ENCODE assay signal across 14 cellular contexts in the genomic region with DNA sequence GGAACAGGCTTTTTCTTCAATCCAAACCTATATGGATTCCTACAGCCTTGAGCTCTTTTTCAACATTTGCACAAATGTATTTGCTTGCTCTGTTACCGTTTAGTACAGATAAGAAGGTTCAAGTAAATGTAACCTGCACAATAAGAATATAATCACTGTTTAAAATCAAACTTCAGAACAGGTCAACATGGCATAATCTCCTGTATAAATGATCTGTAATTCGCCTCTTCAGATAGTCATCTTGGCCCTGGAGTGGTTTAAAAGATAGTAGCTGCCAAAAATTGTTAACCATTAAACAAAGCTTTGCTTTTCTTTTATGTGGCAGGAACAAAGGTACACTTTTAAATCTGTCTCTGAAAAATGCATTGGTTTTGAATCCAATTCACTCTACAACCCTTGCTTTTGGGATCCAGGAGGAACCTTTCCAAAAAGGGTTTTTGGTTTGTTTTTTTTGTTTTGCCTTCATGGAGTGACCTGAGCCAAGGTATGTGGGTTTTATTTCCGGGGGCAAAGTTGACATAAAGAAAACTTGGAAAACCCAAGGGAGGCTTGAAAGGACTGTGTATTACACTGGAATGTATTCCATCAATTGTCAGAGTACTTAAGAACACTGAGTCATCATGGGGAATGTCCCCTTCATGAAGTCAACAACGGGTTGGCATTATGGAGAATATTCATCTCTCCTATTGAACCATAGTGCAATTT.
DNase-seq lines count a peak whose midpoint lies in the region; FAIRE-seq and TF ChIP-seq lines count a peak whose summit lies in the region.
"Had no signal": no experiment of that assay in that cellular context is flagged by ENCODE, and none has a peak within 500 bp of the region (broad histone marks: within the 10 kb centered on the region; RNA-seq: fewer than 3 reads in every experiment).

No MANE protein-coding gene starts in this region.

- no peaks in the 10 kb centered on the region for H3K4me1 ChIP-seq in breast epithelium
- peaks cover 15% of the 10 kb centered on the region for H3K4me1 ChIP-seq in astrocyte (ENCODE audit: insufficient read depth, low read length)
- H3K4me1 ChIP-seq in kidney (ENCODE audit: control insufficient read depth in 1 of 2, insufficient read depth in 1 of 2, low read depth in 1 of 2, low read length in 2 of 2): no peaks in the 10 kb centered on the region
- no peaks in the 10 kb centered on the region for H3K4me1 ChIP-seq in CD8-positive, alpha-beta memory T cell (ENCODE audit: insufficient read depth, low read length)

- FAIRE-seq in astrocyte (lab: Jason Lieb, UNC): peak; percentile 98
- FAIRE-seq in kidney (lab: Jason Lieb, UNC): peak; percentile 87
- FAIRE-seq: frontal cortex had no signal

- BruUV-seq in MCF 10A (replicated peaks; lab: Mats Ljungman, UMichigan): no TSS peak

- H3K9ac ChIP-seq in astrocyte (ENCODE audit: low read length) (no peak overlapping the region), kidney (ENCODE audit: low read length in 2 of 2) (no peak overlapping the region)

- POLR2A ChIA-PET in MCF 10A (lab: Yijun Ruan, JAX): interaction anchor here (0.7 kb wide), 1 partner anchor 71 kb away, joined by 3 read pairs; no protein-coding TSS in a partner anchor
- POLR2A ChIA-PET in CD8-positive, alpha-beta memory T cell (lab: Charles Lee): no interaction called here

- H3K27me3 Mint-ChIP-seq in MCF 10A (ENCODE audit: insufficient read depth, unreplicated experiment): peaks cover 31% of the 10 kb centered on the region
- no peaks in the 10 kb centered on the region for H3K27me3 Mint-ChIP-seq in astrocyte (ENCODE audit: low read depth, unreplicated experiment)
- peaks cover 0 to 1% of the 10 kb centered on the region in 2 donors for H3K27me3 Mint-ChIP-seq in CD8-positive, alpha-beta memory T cell

- peak; percentile 37 for DNase-seq in MCF 10A (ENCODE audit: unreplicated experiment)
- DNase-seq in breast epithelium (ENCODE audit: low spot score in 2 of 2): no peak
- DNase-seq in astrocyte (ENCODE audit: low read depth): peak; percentile 72
- DNase-seq in kidney: no peak
- DNase-seq in CD8-positive, alpha-beta memory T cell: no peak
- DNase-seq in NCI-H748 (lab: John Stamatoyannopoulos, UW; ENCODE audit: unreplicated experiment): no peak
- DNase-seq in NCI-H1436 treated with DMSO at 0.1 percent for 48 hours (lab: John Stamatoyannopoulos, UW): no peak
- DNase-seq in ecto neural progenitor cell (ENCODE audit: low spot score): no peak
- DNase-seq: caudate nucleus; NCI-H2081 treated with DMSO at 0.1 percent for 48 hours; ovary; RPMI8226; stimulated activated CD4-positive, alpha-beta T cell treated with anti-CD3 and anti-CD28 coated beads, Interleukin-4, amount 100 ng/mL, for 24 hours had no signal

- H3K27ac Mint-ChIP-seq in MCF 10A (ENCODE audit: low read depth, unreplicated experiment) (peak overlapping the region; percentile 77), astrocyte (ENCODE audit: unreplicated experiment) (peak overlapping the region; percentile 20)
- H3K27ac Mint-ChIP-seq in CD8-positive, alpha-beta memory T cell: no peak overlapping the region

- no peak overlapping the region for H3K27ac ChIP-seq in breast epithelium
- H3K27ac ChIP-seq in astrocyte (ENCODE audit: low read depth, low read length): peak overlapping the region; percentile 25
- peak overlapping the region in 1 of 2 donors; percentile 17 for H3K27ac ChIP-seq in kidney (ENCODE audit: low read depth in 2 of 2, low read length in 2 of 2)
- no peak overlapping the region for H3K27ac ChIP-seq in CD8-positive, alpha-beta memory T cell (ENCODE audit: low read depth, low read length)
- H3K27ac ChIP-seq: ovary had no signal

- TF ChIP-seq CTCF in MCF 10A (IDR thresholded peaks at IDR 0.05; ENCODE audit: unreplicated experiment) (no peak), breast epithelium (IDR thresholded peaks at IDR 0.05) (no peak), astrocyte (IDR thresholded peaks at IDR 0.05; ENCODE audit: insufficient read depth, low read depth, low read length) (no peak), kidney (IDR thresholded peaks at IDR 0.05; ENCODE audit: borderline replicate concordance, extremely low read depth, insufficient read depth) (no peak)

- H3K9me3 ChIP-seq in breast epithelium (peaks cover 0 to 8% of the 10 kb centered on the region in 2 donors), astrocyte (ENCODE audit: insufficient read depth, low read depth, low read length) (no peaks in the 10 kb centered on the region), kidney (ENCODE audit: control insufficient read depth in 1 of 2, low read length in 2 of 2) (no peaks in the 10 kb centered on the region)
- H3K9me3 ChIP-seq in CD8-positive, alpha-beta memory T cell (ENCODE audit: low read length): no peaks in the 10 kb centered on the region
- H3K9me3 ChIP-seq: ovary had no signal

- H3K27me3 ChIP-seq in breast epithelium: peaks cover 0 to 13% of the 10 kb centered on the region in 2 donors
- no peaks in the 10 kb centered on the region for H3K27me3 ChIP-seq in astrocyte (ENCODE audit: insufficient read depth, low read length)
- no peaks in the 10 kb centered on the region for H3K27me3 ChIP-seq in CD8-positive, alpha-beta memory T cell (ENCODE audit: insufficient read depth, low read length, poor library complexity, severe bottlenecking)
- H3K27me3 ChIP-seq: ovary had no signal

- H3K4me1 Mint-ChIP-seq in MCF 10A (ENCODE audit: insufficient read depth, unreplicated experiment) (peaks cover 10% of the 10 kb centered on the region), astrocyte (ENCODE audit: low read depth, unreplicated experiment) (peaks cover 14% of the 10 kb centered on the region)
- H3K4me1 Mint-ChIP-seq in CD8-positive, alpha-beta memory T cell: no peaks in the 10 kb centered on the region

- intact Hi-C loops in MCF 10A (cut with micrococcal nuclease): no loop called here
- intact Hi-C loops in breast epithelium (cut with DNase I; ENCODE audit: low total_unique reads): no loop called here
- intact Hi-C loops in kidney (cut with DNase I): no loop called here

- no peaks in the 10 kb centered on the region for H4K20me1 ChIP-seq in astrocyte (ENCODE audit: insufficient read depth, low read length)

- no peak for TF ChIP-seq POLR2A in breast epithelium (IDR thresholded peaks at IDR 0.05)

- H3K4me3 Mint-ChIP-seq in MCF 10A (ENCODE audit: unreplicated experiment) (no peak overlapping the region), astrocyte (ENCODE audit: unreplicated experiment) (no peak overlapping the region)
- no peak overlapping the region for H3K4me3 Mint-ChIP-seq in CD8-positive, alpha-beta memory T cell

- H3K79me2 ChIP-seq in astrocyte (ENCODE audit: insufficient read depth, low read length): no peaks in the 10 kb centered on the region

- H3K36me3 ChIP-seq in breast epithelium (no peaks in the 10 kb centered on the region), astrocyte (ENCODE audit: insufficient read depth, low read length) (no peaks in the 10 kb centered on the region), kidney (ENCODE audit: control insufficient read depth in 1 of 2, insufficient read depth in 2 of 2, low read length in 2 of 2) (no peaks in the 10 kb centered on the region)
- no peaks in the 10 kb centered on the region for H3K36me3 ChIP-seq in CD8-positive, alpha-beta memory T cell (ENCODE audit: insufficient read depth, low read length)
- H3K36me3 ChIP-seq: ovary had no signal

- H2AFZ ChIP-seq in astrocyte (ENCODE audit: low read depth, low read length): peak overlapping the region; percentile 26

- H3K4me3 ChIP-seq in breast epithelium (no peak overlapping the region), astrocyte (ENCODE audit: insufficient read depth, low read depth, low read length) (peak overlapping the region; percentile 17), kidney (ENCODE audit: low read length in 2 of 2) (peak overlapping the region in 1 of 2 donors; percentile 30)
- no peak overlapping the region for H3K4me3 ChIP-seq in CD8-positive, alpha-beta memory T cell (ENCODE audit: low read length)
- H3K4me3 ChIP-seq: ovary had no signal

- H3K36me3 Mint-ChIP-seq in MCF 10A (ENCODE audit: insufficient read depth, unreplicated experiment) (no peaks in the 10 kb centered on the region), astrocyte (ENCODE audit: low read depth, unreplicated experiment) (no peaks in the 10 kb centered on the region)
- peaks cover 0 to 1% (median 0%) of the 10 kb centered on the region in 3 donors for H3K36me3 Mint-ChIP-seq in CD8-positive, alpha-beta memory T cell

- H3K4me2 ChIP-seq in astrocyte (ENCODE audit: low read length): peak overlapping the region; percentile 49

- CTCF ChIA-PET in MCF 10A (lab: Yijun Ruan, JAX): no interaction called here
- CTCF ChIA-PET in CD8-positive, alpha-beta memory T cell (lab: Charles Lee): no interaction called here

- H3K9me3 Mint-ChIP-seq in MCF 10A (ENCODE audit: unreplicated experiment): peaks cover 7% of the 10 kb centered on the region
- no peaks in the 10 kb centered on the region for H3K9me3 Mint-ChIP-seq in astrocyte (ENCODE audit: unreplicated experiment)
- H3K9me3 Mint-ChIP-seq in CD8-positive, alpha-beta memory T cell: peaks cover 0 to 19% (median 7%) of the 10 kb centered on the region in 5 donors

Comparison
In these comparisons a context has a peak if more than half of its experiments do, and no peak if none do; other contexts are left out.
1. DNase-seq: peak in MCF 10A (single experiment) and astrocyte (single experiment); none in breast epithelium (0 of 2), kidney (single experiment), CD8-positive, alpha-beta memory T cell (0 of 5), NCI-H748 (single experiment), NCI-H1436 treated with DMSO at 0.1 percent for 48 hours (single experiment) and ecto neural progenitor cell (single experiment).
2. H3K27ac Mint-ChIP-seq: peak in MCF 10A (single experiment) and astrocyte (single experiment); none in CD8-positive, alpha-beta memory T cell (0 of 8).